Comparison of ENCODE assay signal across 8 cellular contexts in genomic region chrX:12984629-12985303, GRCh38. TPM values are rescaled to one million over a fixed set of nuclear protein-coding genes. Genes with fewer than 3 reads are reported as not detected.
DNase-seq lines count a peak whose midpoint lies in the region; ATAC-seq, FAIRE-seq and TF ChIP-seq lines count a peak whose summit lies in the region.

No MANE protein-coding gene starts in this region.

- DNase-seq in AG04450 (ENCODE audit: low read depth, low spot score) (no peak), NOMO-1 treated with DMSO at 0.1 percent for 48 hours (lab: John Stamatoyannopoulos, UW; ENCODE audit: unreplicated experiment) (peak; percentile 63), adipocyte (ENCODE audit: low read depth) (peak; percentile 22), pancreas (peak; percentile 64 to 84 (median 75)), NCI-H1694 (lab: John Stamatoyannopoulos, UW) (no peak), H7 (no peak)

- no peak overlapping the region for H3K9ac ChIP-seq in adipocyte (ENCODE audit: low read length)

- H3K4me3 ChIP-seq in AG04450 (ENCODE audit: low read depth, low read length) = no peak overlapping the region
- no peak overlapping the region for H3K4me3 ChIP-seq in adipocyte (ENCODE audit: low read length)
- H3K4me3 ChIP-seq in pancreas = no peak overlapping the region
- no peak overlapping the region for H3K4me3 ChIP-seq in H7 (ENCODE audit: insufficient read depth, low read depth, low read length)

- CTCF ChIA-PET in AG04450 (lab: Charles Lee) = no interaction called here

- H3K36me3 ChIP-seq in adipocyte (ENCODE audit: control insufficient read depth, insufficient read depth, low read length, severe bottlenecking) (no peaks in the 10 kb centered on the region), pancreas (no peaks in the 10 kb centered on the region), H7 (replicated peaks; ENCODE audit: control insufficient read depth, insufficient read depth, low read length) (no peaks in the 10 kb centered on the region)

- H3K27me3 ChIP-seq in AG04450 (ENCODE audit: control insufficient read depth, insufficient read depth, low read length) (no peaks in the 10 kb centered on the region), adipocyte (replicated peaks; ENCODE audit: control insufficient read depth, insufficient read depth, low read length) (peaks cover 2% of the 10 kb centered on the region), pancreas (no peaks in the 10 kb centered on the region), H7 (ENCODE audit: control insufficient read depth, insufficient read depth, low read length) (no peaks in the 10 kb centered on the region)

- intact Hi-C loops in pancreas (cut with DNase I) = loop anchor here in 1 of 3 donors (10.0 kb wide), 1 partner anchor 140 kb away; no protein-coding TSS in a partner anchor

- TF ChIP-seq CTCF in AG04450 (IDR thresholded peaks at IDR 0.05; ENCODE audit: low read depth, low read length) (no peak), pancreas (IDR thresholded peaks at IDR 0.05) (no peak)

- H3K9me3 ChIP-seq in AG04450 (ENCODE audit: control insufficient read depth, insufficient read depth, low read length) (no peaks in the 10 kb centered on the region), adipocyte (ENCODE audit: control insufficient read depth, low read length) (no peaks in the 10 kb centered on the region), pancreas (no peaks in the 10 kb centered on the region)

- H3K27ac ChIP-seq in AG04450 (ENCODE audit: low read depth, low read length) (peak overlapping the region; percentile 31), pancreas (peak overlapping the region in 2 of 4 donors; percentile 43 to 68)

- H3K4me1 ChIP-seq in adipocyte (ENCODE audit: control insufficient read depth, insufficient read depth, low read length) = no peaks in the 10 kb centered on the region
- H3K4me1 ChIP-seq in pancreas = peaks cover 9 to 26% (median 15%) of the 10 kb centered on the region in 3 donors

- 8 to 9% methylated on average over 5 of the region's 5 CpGs for WGBS in pancreas, 2 donors

- no peak for FAIRE-seq in pancreas (lab: Jason Lieb, UNC)

- POLR2A ChIA-PET in AG04450 (lab: Yijun Ruan, JAX) = no interaction called here

- ATAC-seq in GM18870 (IDR thresholded peaks at IDR 0.05; ENCODE audit: unreplicated experiment) (peak; percentile 70), HG03097 (IDR thresholded peaks at IDR 0.05; ENCODE audit: low FRiP score, unreplicated experiment) (peak; percentile 55), pancreas (peak; percentile 24 to 49 (median 42))

RNA-seq across cellular contexts. Expression of gene TMSB4X, which starts 9.9 kb away (rescaled TPM):
- 6,551 and 6,856 TPM in 2 replicates for polyA plus RNA-seq in AG04450 (2011; rRNA removed)
- 2,637 and 2,670 TPM in 2 replicates for polyA minus RNA-seq in AG04450 (2011; rRNA and poly(A)+ RNA removed)
- 1,000 to 10,000 TPM in 2 of 6 donors, 100 to 1,000 TPM in 4; 460 to 1,697 (median 685) TPM for total RNA-seq in pancreas
- polyA plus RNA-seq in pancreas = 1,000 to 10,000 TPM; 2,074 to 2,276 TPM
- total RNA-seq in H7 (2014; rRNA removed; shearing (Covaris generic)) = 11,693 and 13,183 TPM in 2 replicates

RNA-seq across cellular contexts. Expression of gene FAM9C, which starts 59.7 kb away (rescaled TPM):
- polyA plus RNA-seq in AG04450 (2011; rRNA removed) (0.04 TPM in 1 of 2 replicates, not detected in the other), pancreas (not detected)
- polyA minus RNA-seq in AG04450 (2011; rRNA and poly(A)+ RNA removed) = not detected in 2 replicates
- not detected for total RNA-seq in pancreas
- 0.07 and 0.18 TPM in 2 replicates for total RNA-seq in H7 (2014; rRNA removed; shearing (Covaris generic))

Comparison
In these comparisons a context has a peak if more than half of its experiments do, and no peak if none do; other contexts are left out.
1. DNase-seq: peak in NOMO-1 treated with DMSO at 0.1 percent for 48 hours (single experiment), adipocyte (single experiment) and pancreas (6 of 6); none in AG04450 (single experiment), NCI-H1694 (single experiment) and H7 (single experiment).
2. Peak in every context shown above with its lines, with median percentiles within 50 percentile points of each other: ATAC-seq.